In the genomic region with DNA sequence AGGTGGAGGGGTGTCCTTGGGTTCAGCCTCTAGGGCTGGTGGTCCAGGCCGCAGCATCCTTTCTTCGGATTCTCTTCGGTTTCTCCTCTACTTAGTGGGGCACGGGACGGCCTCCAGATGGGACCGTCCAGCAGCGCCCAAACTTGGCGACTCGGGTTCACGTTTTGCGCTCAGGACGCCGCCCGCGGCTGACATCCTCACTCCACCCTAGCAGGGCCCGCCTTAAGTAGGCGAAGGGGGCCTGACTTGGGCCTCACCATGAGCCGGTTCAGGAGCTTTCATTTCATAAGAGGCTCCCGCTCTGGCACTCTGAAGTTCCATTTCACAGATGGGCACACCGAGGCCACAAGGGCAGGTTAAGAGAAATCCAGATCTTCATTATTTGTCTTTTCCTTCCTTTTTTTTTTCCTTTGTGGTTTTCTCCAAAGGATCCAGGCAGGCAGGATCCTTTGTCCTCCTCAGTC, we compare ENCODE assay signal across 8 cellular contexts.
DNase-seq lines count a peak whose midpoint lies in the region; ATAC-seq, FAIRE-seq and TF ChIP-seq lines count a peak whose summit lies in the region.

No MANE protein-coding gene starts in this region.

- H3K9me3 Mint-ChIP-seq in stimulated activated effector memory CD8-positive, alpha-beta T cell treated with anti-CD3 and anti-CD28 coated beads, Interleukin-12 subunit alpha, Interleukin-12 subunit beta, amount 100 ng/mL, for 72 hours: no peaks in the 10 kb centered on the region

- H3K36me3 ChIP-seq in RWPE2 (ENCODE audit: low read depth): peaks cover 24% of the 10 kb centered on the region

- H3K4me1 Mint-ChIP-seq in stimulated activated effector memory CD8-positive, alpha-beta T cell treated with anti-CD3 and anti-CD28 coated beads, Interleukin-12 subunit alpha, Interleukin-12 subunit beta, amount 100 ng/mL, for 72 hours: peaks cover 26% of the 10 kb centered on the region

- FAIRE-seq in A549 (lab: Jason Lieb, UNC): no peak

- CTCF ChIA-PET in A549 (lab: Yijun Ruan, JAX): interaction anchor here (0.6 to 2.6 kb wide), 12 partner anchors 8 to 208 kb away, joined by 3 to 16 read pairs (median 4); no protein-coding TSS in a partner anchor

- no peak for TF ChIP-seq CTCF in A549 (IDR thresholded peaks at IDR 0.05)
- no peak for TF ChIP-seq CTCF in RWPE2 (IDR thresholded peaks at IDR 0.05; ENCODE audit: poor library complexity, severe bottlenecking)

- peak overlapping the region; percentile 81 for H3K4me3 ChIP-seq in A549
- peak overlapping the region; percentile 90 for H3K4me3 ChIP-seq in RWPE2 (ENCODE audit: severe bottlenecking)

- 0 out of 5 replicates have a peak, but pooled peaks of 1 of the 2 experiments have one; percentile 11 for TF ChIP-seq RAD21 in A549 (conservative IDR thresholded peaks at IDR 0.05 in 1 of 2, IDR thresholded peaks at IDR 0.05 in 1 of 2)

- 2% methylated on average over 20 of the region's 20 CpGs for WGBS in A549 (ENCODE audit: missing lambda C conversion rate)

- POLR2A ChIA-PET in A549 (lab: Yijun Ruan, JAX): no interaction called here

- H3K36me3 Mint-ChIP-seq in stimulated activated effector memory CD8-positive, alpha-beta T cell treated with anti-CD3 and anti-CD28 coated beads, Interleukin-12 subunit alpha, Interleukin-12 subunit beta, amount 100 ng/mL, for 72 hours: peaks cover 23% of the 10 kb centered on the region

- DNase-seq in A549 (ENCODE audit: low read depth in 1 of 2, low spot score in 1 of 2): peak; percentile 74 to 81
- DNase-seq in RWPE2 (ENCODE audit: low spot score): no peak
- peak; percentile 49 for DNase-seq in glomerular visceral epithelial cell (ENCODE audit: extremely low spot score)
- DNase-seq in stimulated activated effector memory CD8-positive, alpha-beta T cell treated with anti-CD3 and anti-CD28 coated beads, Interleukin-12 subunit alpha, Interleukin-12 subunit beta, amount 100 ng/mL, for 72 hours (ENCODE audit: low spot score in 2 of 2): no peak
- no peak for DNase-seq in stimulated activated CD4-positive, alpha-beta T cell treated with anti-CD3 and anti-CD28 coated beads, Interleukin-2, amount 100 ng/mL, for 48 hours

- no peak for TF ChIP-seq EP300 in A549 (IDR thresholded peaks at IDR 0.05)

- no peaks in the 10 kb centered on the region for H3K9me3 ChIP-seq in A549
- no peaks in the 10 kb centered on the region for H3K9me3 ChIP-seq in RWPE2 (ENCODE audit: severe bottlenecking)

- ATAC-seq in A549 (peak; percentile 15 to 19), GM19438 (IDR thresholded peaks at IDR 0.05; ENCODE audit: low read depth, unreplicated experiment) (peak; percentile 20), RWPE2 (ENCODE audit: low read depth) (no peak), HG03469 (IDR thresholded peaks at IDR 0.05; ENCODE audit: unreplicated experiment) (no peak), GM21786 (IDR thresholded peaks at IDR 0.05; ENCODE audit: unreplicated experiment) (no peak)
- ATAC-seq in stimulated activated effector memory CD8-positive, alpha-beta T cell treated with anti-CD3 and anti-CD28 coated beads, Interleukin-12 subunit alpha, Interleukin-12 subunit beta, amount 100 ng/mL, for 72 hours: no peak

- H3K27ac ChIP-seq in A549: peak overlapping the region; percentile 91 to 94
- H3K27ac ChIP-seq in RWPE2 (ENCODE audit: poor library complexity, severe bottlenecking): peak overlapping the region; percentile 97

- H3K4me2 ChIP-seq in A549: peak overlapping the region; percentile 86

- no peaks in the 10 kb centered on the region for H3K27me3 ChIP-seq in RWPE2 (ENCODE audit: insufficient read depth, poor library complexity, severe bottlenecking)

- peak overlapping the region; percentile 67 for H3K4me3 Mint-ChIP-seq in stimulated activated effector memory CD8-positive, alpha-beta T cell treated with anti-CD3 and anti-CD28 coated beads, Interleukin-12 subunit alpha, Interleukin-12 subunit beta, amount 100 ng/mL, for 72 hours

- peaks cover 51% of the 10 kb centered on the region for H3K4me1 ChIP-seq in A549
- H3K4me1 ChIP-seq in RWPE2 (ENCODE audit: insufficient read depth, poor library complexity, severe bottlenecking): peaks cover 32% of the 10 kb centered on the region

- TF ChIP-seq POLR2A in A549 (IDR thresholded peaks at IDR 0.05; ENCODE audit: low read length): 0 out of 2 replicates have a peak, but pooled peaks have one; percentile 13

- peak overlapping the region; percentile 95 for H3K27ac Mint-ChIP-seq in stimulated activated effector memory CD8-positive, alpha-beta T cell treated with anti-CD3 and anti-CD28 coated beads, Interleukin-12 subunit alpha, Interleukin-12 subunit beta, amount 100 ng/mL, for 72 hours

TF ChIP-seq in A549, 52 proteins besides CTCF, POLR2A, EP300 and RAD21 (continues in another document):
- no peak for TF ChIP-seq MYC (IDR thresholded peaks at IDR 0.05; ENCODE audit: borderline replicate concordance, low read length)
- no peak for TF ChIP-seq CHD2 (IDR thresholded peaks at IDR 0.05; ENCODE audit: low read length, partially characterized antibody)
- TF ChIP-seq SREBF2 (IDR thresholded peaks at IDR 0.05): no peak
- no peak for TF ChIP-seq JUNB (IDR thresholded peaks at IDR 0.05)
- TF ChIP-seq, protein P1, sequence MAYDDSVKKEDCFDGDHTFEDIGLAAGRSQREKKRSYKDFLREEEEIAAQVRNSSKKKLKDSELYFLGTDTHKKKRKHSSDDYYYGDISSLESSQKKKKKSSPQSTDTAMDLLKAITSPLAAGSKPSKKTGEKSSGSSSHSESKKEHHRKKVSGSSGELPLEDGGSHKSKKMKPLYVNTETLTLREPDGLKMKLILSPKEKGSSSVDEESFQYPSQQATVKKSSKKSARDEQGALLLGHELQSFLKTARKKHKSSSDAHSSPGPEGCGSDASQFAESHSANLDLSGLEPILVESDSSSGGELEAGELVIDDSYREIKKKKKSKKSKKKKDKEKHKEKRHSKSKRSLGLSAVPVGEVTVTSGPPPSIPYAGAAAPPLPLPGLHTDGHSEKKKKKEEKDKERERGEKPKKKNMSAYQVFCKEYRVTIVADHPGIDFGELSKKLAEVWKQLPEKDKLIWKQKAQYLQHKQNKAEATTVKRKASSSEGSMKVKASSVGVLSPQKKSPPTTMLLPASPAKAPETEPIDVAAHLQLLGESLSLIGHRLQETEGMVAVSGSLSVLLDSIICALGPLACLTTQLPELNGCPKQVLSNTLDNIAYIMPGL (CRISPR knock-in tag; IDR thresholded peaks at IDR 0.05; ENCODE audit: borderline replicate concordance): no peak
- TF ChIP-seq NFE2L2 (conservative IDR thresholded peaks at IDR 0.05; ENCODE audit: low read length): no peak
- TF ChIP-seq HOXB5 (CRISPR knock-in tag; IDR thresholded peaks at IDR 0.05): no peak
- no peak for TF ChIP-seq MAZ (IDR thresholded peaks at IDR 0.05; ENCODE audit: borderline replicate concordance, low read depth, low read length)
- 0 out of 2 replicates have a peak, but pooled peaks have one; percentile 23 for TF ChIP-seq TFCP2L1 (CRISPR knock-in tag; IDR thresholded peaks at IDR 0.05)
- peak; percentile 14 for TF ChIP-seq PHF8 (IDR thresholded peaks at IDR 0.05; ENCODE audit: borderline replicate concordance, low read depth)
- no peak for TF ChIP-seq RFX5 (IDR thresholded peaks at IDR 0.05)
- no peak for TF ChIP-seq SMC3 (IDR thresholded peaks at IDR 0.05)
- TF ChIP-seq, protein P2, sequence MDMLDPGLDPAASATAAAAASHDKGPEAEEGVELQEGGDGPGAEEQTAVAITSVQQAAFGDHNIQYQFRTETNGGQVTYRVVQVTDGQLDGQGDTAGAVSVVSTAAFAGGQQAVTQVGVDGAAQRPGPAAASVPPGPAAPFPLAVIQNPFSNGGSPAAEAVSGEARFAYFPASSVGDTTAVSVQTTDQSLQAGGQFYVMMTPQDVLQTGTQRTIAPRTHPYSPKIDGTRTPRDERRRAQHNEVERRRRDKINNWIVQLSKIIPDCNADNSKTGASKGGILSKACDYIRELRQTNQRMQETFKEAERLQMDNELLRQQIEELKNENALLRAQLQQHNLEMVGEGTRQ (IDR thresholded peaks at IDR 0.05): no peak
- TF ChIP-seq NPAS2 (CRISPR knock-in tag; IDR thresholded peaks at IDR 0.05; ENCODE audit: borderline replicate concordance): no peak
- TF ChIP-seq TP53 (CRISPR knock-in tag; IDR thresholded peaks at IDR 0.05): no peak; the same call in 1 of the 2 replicates
- TF ChIP-seq FOSL2 (IDR thresholded peaks at IDR 0.05): no peak
- TF ChIP-seq FOSL2 (CRISPR knock-in tag; IDR thresholded peaks at IDR 0.05): no peak
- no peak for TF ChIP-seq RCOR1 (IDR thresholded peaks at IDR 0.05; ENCODE audit: low read depth, low read length)
- TF ChIP-seq, protein P3, sequence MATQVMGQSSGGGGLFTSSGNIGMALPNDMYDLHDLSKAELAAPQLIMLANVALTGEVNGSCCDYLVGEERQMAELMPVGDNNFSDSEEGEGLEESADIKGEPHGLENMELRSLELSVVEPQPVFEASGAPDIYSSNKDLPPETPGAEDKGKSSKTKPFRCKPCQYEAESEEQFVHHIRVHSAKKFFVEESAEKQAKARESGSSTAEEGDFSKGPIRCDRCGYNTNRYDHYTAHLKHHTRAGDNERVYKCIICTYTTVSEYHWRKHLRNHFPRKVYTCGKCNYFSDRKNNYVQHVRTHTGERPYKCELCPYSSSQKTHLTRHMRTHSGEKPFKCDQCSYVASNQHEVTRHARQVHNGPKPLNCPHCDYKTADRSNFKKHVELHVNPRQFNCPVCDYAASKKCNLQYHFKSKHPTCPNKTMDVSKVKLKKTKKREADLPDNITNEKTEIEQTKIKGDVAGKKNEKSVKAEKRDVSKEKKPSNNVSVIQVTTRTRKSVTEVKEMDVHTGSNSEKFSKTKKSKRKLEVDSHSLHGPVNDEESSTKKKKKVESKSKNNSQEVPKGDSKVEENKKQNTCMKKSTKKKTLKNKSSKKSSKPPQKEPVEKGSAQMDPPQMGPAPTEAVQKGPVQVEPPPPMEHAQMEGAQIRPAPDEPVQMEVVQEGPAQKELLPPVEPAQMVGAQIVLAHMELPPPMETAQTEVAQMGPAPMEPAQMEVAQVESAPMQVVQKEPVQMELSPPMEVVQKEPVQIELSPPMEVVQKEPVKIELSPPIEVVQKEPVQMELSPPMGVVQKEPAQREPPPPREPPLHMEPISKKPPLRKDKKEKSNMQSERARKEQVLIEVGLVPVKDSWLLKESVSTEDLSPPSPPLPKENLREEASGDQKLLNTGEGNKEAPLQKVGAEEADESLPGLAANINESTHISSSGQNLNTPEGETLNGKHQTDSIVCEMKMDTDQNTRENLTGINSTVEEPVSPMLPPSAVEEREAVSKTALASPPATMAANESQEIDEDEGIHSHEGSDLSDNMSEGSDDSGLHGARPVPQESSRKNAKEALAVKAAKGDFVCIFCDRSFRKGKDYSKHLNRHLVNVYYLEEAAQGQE (IDR thresholded peaks at IDR 0.05): no peak
- TF ChIP-seq CBX8 (IDR thresholded peaks at IDR 0.05): no peak
- no peak for TF ChIP-seq EHMT2 (IDR thresholded peaks at IDR 0.05; ENCODE audit: low read depth)
- no peak for TF ChIP-seq RNF2 (IDR thresholded peaks at IDR 0.05; ENCODE audit: borderline replicate concordance, low read depth)
- TF ChIP-seq ZC3H11A (IDR thresholded peaks at IDR 0.05): no peak
- no peak for TF ChIP-seq MAFK (IDR thresholded peaks at IDR 0.05; ENCODE audit: partially characterized antibody)

Comparison
In these comparisons a context has a peak if more than half of its experiments do, and no peak if none do; other contexts are left out.
1. ATAC-seq: peak in A549 (2 of 2) and GM19438 (single experiment); none in RWPE2 (single experiment), stimulated activated effector memory CD8-positive, alpha-beta T cell treated with anti-CD3 and anti-CD28 coated beads, Interleukin-12 subunit alpha, Interleukin-12 subunit beta, amount 100 ng/mL, for 72 hours (single experiment), HG03469 (single experiment) and GM21786 (single experiment).
2. DNase-seq: peak in A549 (2 of 2) and glomerular visceral epithelial cell (single experiment); none in RWPE2 (single experiment), stimulated activated effector memory CD8-positive, alpha-beta T cell treated with anti-CD3 and anti-CD28 coated beads, Interleukin-12 subunit alpha, Interleukin-12 subunit beta, amount 100 ng/mL, for 72 hours (0 of 2) and stimulated activated CD4-positive, alpha-beta T cell treated with anti-CD3 and anti-CD28 coated beads, Interleukin-2, amount 100 ng/mL, for 48 hours (0 of 2).